ENCODE assay signal across 9 cellular contexts in genomic region chr10:126070815-126071214, GRCh38.
"Had no signal": no experiment of that assay in that cellular context is flagged by ENCODE, and none has a peak within 500 bp of the region (broad histone marks: within the 10 kb centered on the region; RNA-seq: fewer than 3 reads in every experiment).

No MANE protein-coding gene starts in this region.

- H2AFZ ChIP-seq: GM23248 had no signal

- H3K27ac ChIP-seq: GM23248, HL-60 had no signal

- H3K9me3 ChIP-seq: HAP-1 had no signal

- H3K4me3 ChIP-seq: GM23248, HAP-1 had no signal

- H3K27me3 Mint-ChIP-seq: IgD-negative memory B cell had no signal

- H3K36me3 ChIP-seq: HAP-1 had no signal

- H3K36me3 Mint-ChIP-seq: IgD-negative memory B cell had no signal

- H3K4me1 ChIP-seq: HAP-1 had no signal

- DNase-seq: GM23248, GOT3, H7, KBM-7 had no signal

- H3K9ac ChIP-seq: GM23248 had no signal

- ATAC-seq: HCT116, HepG2 had no signal
